ENCODE assay signal across 13 cellular contexts in genomic region chr12:43306066-43306465, GRCh38.
DNase-seq lines count a peak whose midpoint lies in the region; FAIRE-seq and TF ChIP-seq lines count a peak whose summit lies in the region.
"Had no signal": no experiment of that assay in that cellular context is flagged by ENCODE, and none has a peak within 500 bp of the region (broad histone marks: within the 10 kb centered on the region; RNA-seq: fewer than 3 reads in every experiment).

No MANE protein-coding gene starts in this region.

- peak overlapping the region; percentile 38 for H3K4me2 ChIP-seq in astrocyte (ENCODE audit: low read length)
- peak overlapping the region; percentile 38 for H3K4me2 ChIP-seq in keratinocyte (ENCODE audit: control insufficient read depth, extremely low read depth, insufficient read depth, low read depth, low read length)
- H3K4me2 ChIP-seq: neural progenitor cell had no signal

- no peaks in the 10 kb centered on the region for H3K27me3 ChIP-seq in ACC112 (ENCODE audit: insufficient read depth, low read length)
- H3K27me3 ChIP-seq in astrocyte (ENCODE audit: insufficient read depth, low read length) = no peaks in the 10 kb centered on the region
- H3K27me3 ChIP-seq in keratinocyte (ENCODE audit: control insufficient read depth, extremely low read depth, insufficient read depth, low read length) = no peaks in the 10 kb centered on the region
- H3K27me3 ChIP-seq: neural progenitor cell had no signal

- peaks cover 6% of the 10 kb centered on the region for H3K4me1 Mint-ChIP-seq in astrocyte (ENCODE audit: low read depth, unreplicated experiment)
- H3K4me1 Mint-ChIP-seq in activated naive CD8-positive, alpha-beta T cell treated with anti-CD3 and anti-CD28 coated beads for 36 hours = no peaks in the 10 kb centered on the region
- H3K4me1 Mint-ChIP-seq: B cell, neural progenitor cell had no signal

- peaks cover 5% of the 10 kb centered on the region for H3K9me3 Mint-ChIP-seq in astrocyte (ENCODE audit: unreplicated experiment)
- H3K9me3 Mint-ChIP-seq in activated naive CD8-positive, alpha-beta T cell treated with anti-CD3 and anti-CD28 coated beads for 36 hours = peaks cover 3% of the 10 kb centered on the region
- H3K9me3 Mint-ChIP-seq: neural progenitor cell had no signal

- H3K4me1 ChIP-seq in ACC112 (ENCODE audit: control insufficient read depth, insufficient read depth, low read length, unreplicated experiment) (peaks cover 18% of the 10 kb centered on the region), astrocyte (ENCODE audit: insufficient read depth, low read length) (peaks cover 16% of the 10 kb centered on the region), keratinocyte (ENCODE audit: control insufficient read depth, extremely low read depth, insufficient read depth, low read length) (peaks cover 25% of the 10 kb centered on the region)
- H3K4me1 ChIP-seq: neural progenitor cell had no signal

- H3K9ac ChIP-seq in astrocyte (ENCODE audit: low read length) (no peak overlapping the region), keratinocyte (ENCODE audit: control insufficient read depth, extremely low read depth, insufficient read depth, low read length) (no peak overlapping the region)
- H3K9ac ChIP-seq: neural progenitor cell had no signal

- no peak overlapping the region for H2AFZ ChIP-seq in ACC112 (ENCODE audit: low read length, unreplicated experiment)
- H2AFZ ChIP-seq in astrocyte (ENCODE audit: low read depth, low read length) = no peak overlapping the region
- H2AFZ ChIP-seq in keratinocyte (ENCODE audit: control insufficient read depth, low read length) = no peak overlapping the region
- H2AFZ ChIP-seq: neural progenitor cell had no signal

- H3K27ac Mint-ChIP-seq in astrocyte (ENCODE audit: unreplicated experiment) = no peak overlapping the region
- no peak overlapping the region for H3K27ac Mint-ChIP-seq in activated naive CD8-positive, alpha-beta T cell treated with anti-CD3 and anti-CD28 coated beads for 36 hours
- H3K27ac Mint-ChIP-seq: activated T-cell treated with anti-CD3 and anti-CD28 coated beads, Interleukin-2, amount 50 U/mL, for 24 hours; B cell; neural progenitor cell had no signal

- H3K27ac ChIP-seq in ACC112 (ENCODE audit: low read depth, low read length) (peak overlapping the region; percentile 76), astrocyte (ENCODE audit: low read depth, low read length) (peak overlapping the region; percentile 69), keratinocyte (ENCODE audit: control insufficient read depth, insufficient read depth, low read length) (peak overlapping the region; percentile 47)
- H3K27ac ChIP-seq: neural progenitor cell had no signal

- intact Hi-C loops in head of caudate nucleus (cut with DNase I) = no loop called here

- H3K36me3 ChIP-seq in ACC112 (ENCODE audit: insufficient read depth, low read length) = no peaks in the 10 kb centered on the region
- H3K36me3 ChIP-seq in astrocyte (ENCODE audit: insufficient read depth, low read length) = no peaks in the 10 kb centered on the region
- no peaks in the 10 kb centered on the region for H3K36me3 ChIP-seq in keratinocyte (ENCODE audit: control insufficient read depth in 2 of 2, extremely low read depth in 1 of 2, insufficient read depth in 2 of 2, low read length in 2 of 2)
- H3K36me3 ChIP-seq: neural progenitor cell had no signal

- TF ChIP-seq CTCF in astrocyte (IDR thresholded peaks at IDR 0.05; ENCODE audit: insufficient read depth, low read depth, low read length) = no peak
- no peak for TF ChIP-seq CTCF in keratinocyte (optimal IDR thresholded peaks at IDR 0.05 in 1 of 3, IDR thresholded peaks at IDR 0.05 in 1 of 3, conservative IDR thresholded peaks at IDR 0.05 in 1 of 3; ENCODE audit: extremely low read depth in 1 of 3, insufficient read depth in 2 of 3, low read length in 3 of 3)
- no peak for TF ChIP-seq CTCF in D721Med (IDR thresholded peaks at IDR 0.05; ENCODE audit: insufficient read depth, missing control alignments)

- dilution Hi-C loops in keratinocyte (cut with MboI; ENCODE audit: extremely low pct_ligation_motif_present, low sequenced_read_pairs) = no loop called here

- H3K9me3 ChIP-seq in astrocyte (ENCODE audit: insufficient read depth, low read depth, low read length) = peaks cover 2% of the 10 kb centered on the region
- H3K9me3 ChIP-seq in keratinocyte (ENCODE audit: control insufficient read depth, low read depth, low read length) = peaks cover 1% of the 10 kb centered on the region

- H4K20me1 ChIP-seq in astrocyte (ENCODE audit: insufficient read depth, low read length) = no peaks in the 10 kb centered on the region
- H4K20me1 ChIP-seq in keratinocyte (ENCODE audit: control insufficient read depth, extremely low read depth, insufficient read depth, low read length) = no peaks in the 10 kb centered on the region

- no peak overlapping the region for H3K4me3 Mint-ChIP-seq in astrocyte (ENCODE audit: unreplicated experiment)
- no peak overlapping the region for H3K4me3 Mint-ChIP-seq in activated naive CD8-positive, alpha-beta T cell treated with anti-CD3 and anti-CD28 coated beads for 36 hours
- H3K4me3 Mint-ChIP-seq: activated T-cell treated with anti-CD3 and anti-CD28 coated beads, Interleukin-2, amount 50 U/mL, for 24 hours; B cell; neural progenitor cell had no signal

- no peaks in the 10 kb centered on the region for H3K9me1 ChIP-seq in keratinocyte (ENCODE audit: control insufficient read depth, extremely low read depth, insufficient read depth, low read length)

- DNase-seq in Kasumi-1 (lab: John Stamatoyannopoulos, UW) (peak; percentile 47 to 70), astrocyte (ENCODE audit: low read depth) (peak; percentile 98), keratinocyte (ENCODE audit: low read depth, low spot score) (peak; percentile 96), head of caudate nucleus (no peak), D721Med (ENCODE audit: insufficient read length, low spot score) (no peak), frontal cortex (ENCODE audit: low spot score in 2 of 2) (no peak)
- DNase-seq in activated naive CD8-positive, alpha-beta T cell treated with anti-CD3 and anti-CD28 coated beads for 36 hours = no peak
- DNase-seq: activated T-cell treated with anti-CD3 and anti-CD28 coated beads, Interleukin-2, amount 50 U/mL, for 24 hours; NCI-H1105 had no signal

- H3K4me3 ChIP-seq in ACC112 (ENCODE audit: low read depth, low read length) (no peak overlapping the region), astrocyte (ENCODE audit: insufficient read depth, low read depth, low read length) (no peak overlapping the region), keratinocyte (ENCODE audit: control insufficient read depth in 2 of 3, extremely low read depth in 1 of 3, insufficient read depth in 2 of 3, low read depth in 1 of 3, low read length in 3 of 3) (no peak overlapping the region)
- H3K4me3 ChIP-seq: neural progenitor cell had no signal

- H3K36me3 Mint-ChIP-seq in astrocyte (ENCODE audit: low read depth, unreplicated experiment) = no peaks in the 10 kb centered on the region
- H3K36me3 Mint-ChIP-seq in activated naive CD8-positive, alpha-beta T cell treated with anti-CD3 and anti-CD28 coated beads for 36 hours = no peaks in the 10 kb centered on the region
- H3K36me3 Mint-ChIP-seq: neural progenitor cell had no signal

- no peaks in the 10 kb centered on the region for H3K27me3 Mint-ChIP-seq in astrocyte (ENCODE audit: low read depth, unreplicated experiment)
- H3K27me3 Mint-ChIP-seq in activated naive CD8-positive, alpha-beta T cell treated with anti-CD3 and anti-CD28 coated beads for 36 hours = no peaks in the 10 kb centered on the region
- H3K27me3 Mint-ChIP-seq: activated T-cell treated with anti-CD3 and anti-CD28 coated beads, Interleukin-2, amount 50 U/mL, for 24 hours; B cell had no signal

- peak; percentile 88 for FAIRE-seq in astrocyte (lab: Jason Lieb, UNC)
- peak; percentile 95 for FAIRE-seq in keratinocyte (lab: Jason Lieb, UNC)
- FAIRE-seq in D721Med (lab: Jason Lieb, UNC) = no peak
- no peak for FAIRE-seq in frontal cortex (lab: Jason Lieb, UNC)
- FAIRE-seq: colon had no signal

- H3K79me2 ChIP-seq in ACC112 (ENCODE audit: control insufficient read depth, insufficient read depth, low read length, unreplicated experiment) = no peaks in the 10 kb centered on the region
- no peaks in the 10 kb centered on the region for H3K79me2 ChIP-seq in astrocyte (ENCODE audit: insufficient read depth, low read length)
- H3K79me2 ChIP-seq in keratinocyte (ENCODE audit: control insufficient read depth, insufficient read depth, low read length) = no peaks in the 10 kb centered on the region

Comparison
In these comparisons a context has a peak if more than half of its experiments do, and no peak if none do; other contexts are left out.
1. DNase-seq: peak in Kasumi-1 (2 of 2), astrocyte (single experiment) and keratinocyte (single experiment); none in activated naive CD8-positive, alpha-beta T cell treated with anti-CD3 and anti-CD28 coated beads for 36 hours (single experiment), head of caudate nucleus (0 of 42), D721Med (single experiment) and frontal cortex (0 of 2).
2. Peak in every context shown above with its lines, with median percentiles within 50 percentile points of each other: H3K27ac ChIP-seq.